Comparison of ENCODE assay signal across 19 cellular contexts in the genomic region with DNA sequence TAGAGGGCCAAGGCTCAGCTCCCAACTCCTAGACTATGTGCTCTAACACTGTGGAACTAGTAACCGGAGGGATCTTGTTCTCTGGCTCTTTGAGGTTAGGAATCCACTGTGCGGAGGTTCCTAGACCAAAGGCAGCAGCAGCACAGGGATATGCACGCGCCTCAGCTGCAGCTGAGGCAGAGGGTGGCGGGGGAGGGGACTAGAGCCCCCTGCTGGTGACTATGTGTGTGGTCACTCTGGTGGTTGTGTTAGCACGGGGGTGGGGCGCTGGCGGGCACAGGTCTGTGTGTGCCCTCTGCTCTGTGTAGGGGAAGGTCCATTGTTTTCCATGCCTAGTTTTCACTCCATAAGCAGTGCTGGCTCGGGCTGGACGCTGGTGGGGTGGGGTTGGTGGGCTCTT.
DNase-seq lines count a peak whose midpoint lies in the region; ATAC-seq, FAIRE-seq and TF ChIP-seq lines count a peak whose summit lies in the region.
"Had no signal": no experiment of that assay in that cellular context is flagged by ENCODE, and none has a peak within 500 bp of the region (broad histone marks: within the 10 kb centered on the region; RNA-seq: fewer than 3 reads in every experiment).

No MANE protein-coding gene starts in this region.

- no peaks in the 10 kb centered on the region for H3K9me3 ChIP-seq in GM12878 (replicated peaks; ENCODE audit: control insufficient read depth, insufficient read depth, low read length)
- H3K9me3 ChIP-seq in neural progenitor cell (ENCODE audit: low read depth): no peaks in the 10 kb centered on the region
- H3K9me3 ChIP-seq: gastrocnemius medialis had no signal

- H2AFZ ChIP-seq in GM12878 (ENCODE audit: control insufficient read depth, low read depth, low read length): no peak overlapping the region
- H2AFZ ChIP-seq in neural progenitor cell (replicated peaks): peak overlapping the region; percentile 2

- ATAC-seq in GM12878 (peak; percentile 94), HG02759 (IDR thresholded peaks at IDR 0.05; ENCODE audit: unreplicated experiment) (no peak), GM19395 (IDR thresholded peaks at IDR 0.05; ENCODE audit: unreplicated experiment) (no peak)
- ATAC-seq: activated T-helper 17 cell treated with anti-CD3 and anti-CD28 coated beads, Interleukin-2, amount 50 U/mL, for 72 hours; gastrocnemius medialis; sciatic nerve had no signal

- H3K9me3 Mint-ChIP-seq in neural progenitor cell: no peaks in the 10 kb centered on the region

- H3K4me1 ChIP-seq in GM12878 (ENCODE audit: control insufficient read depth, insufficient read depth, low read length) (no peaks in the 10 kb centered on the region), neural progenitor cell (no peaks in the 10 kb centered on the region)
- H3K4me1 ChIP-seq: BLaER1 treated with 17β-estradiol and CSF1 and Interleukin-3, amounts not matched to agents 10 nM and 100 nM; gastrocnemius medialis; tibial nerve had no signal

- no peak overlapping the region for H3K27ac Mint-ChIP-seq in neural progenitor cell
- H3K27ac Mint-ChIP-seq: activated CD4-positive, alpha-beta memory T cell treated with anti-CD3 and anti-CD28 coated beads for 36 hours; activated T-helper 17 cell treated with anti-CD3 and anti-CD28 coated beads, Interleukin-2, amount 50 U/mL, for 72 hours had no signal

- H3F3A ChIP-seq in neural progenitor cell (ENCODE audit: low read depth): no peaks in the 10 kb centered on the region

- no peak for TF ChIP-seq RAD21 in GM12878 (IDR thresholded peaks at IDR 0.05; ENCODE audit: insufficient read depth, low read depth, low read length)

- no peaks in the 10 kb centered on the region for H3K36me3 Mint-ChIP-seq in neural progenitor cell
- H3K36me3 Mint-ChIP-seq: activated CD4-positive, alpha-beta memory T cell treated with anti-CD3 and anti-CD28 coated beads for 36 hours had no signal

- H3K79me2 ChIP-seq in GM12878 (ENCODE audit: control insufficient read depth, insufficient read depth, low read length): no peaks in the 10 kb centered on the region
- H3K79me2 ChIP-seq in neural progenitor cell (ENCODE audit: low read depth): no peaks in the 10 kb centered on the region

- CTCF ChIA-PET in GM12878 (lab: Yijun Ruan, JAX): interaction anchor here (1.1 to 1.4 kb wide), 2 partner anchors 99 to 172 kb away, joined by 3 read pairs; no protein-coding TSS in a partner anchor

- TF ChIP-seq CTCF in GM13977 (IDR thresholded peaks at IDR 0.05; ENCODE audit: extremely low read depth, insufficient read depth, missing control alignments) (peak; percentile 40), LNCAP (IDR thresholded peaks at IDR 0.05) (peak; percentile 33; the same call in 1 of the 2 replicates), GM12878 (IDR thresholded peaks at IDR 0.05 in 2 of 3, conservative IDR thresholded peaks at IDR 0.05 in 1 of 3; ENCODE audit: control insufficient read depth in 2 of 3, extremely low read depth in 1 of 3, insufficient read depth in 1 of 3, low read depth in 3 of 3, low read length in 3 of 3) (peak in 2 of 3 experiments; percentile 7 to 38; a peak in 2 of 6 replicates), neural progenitor cell (IDR thresholded peaks at IDR 0.05) (peak; percentile 53)

- H3K9ac ChIP-seq in GM12878 (ENCODE audit: control insufficient read depth, insufficient read depth, low read length) (no peak overlapping the region), neural progenitor cell (no peak overlapping the region)
- H3K9ac ChIP-seq: BLaER1 treated with 17β-estradiol and CSF1 and Interleukin-3, amounts not matched to agents 10 nM and 100 nM had no signal

- H3K27me3 Mint-ChIP-seq in neural progenitor cell (ENCODE audit: insufficient read depth, low read depth): no peaks in the 10 kb centered on the region
- H3K27me3 Mint-ChIP-seq: activated CD4-positive, alpha-beta memory T cell treated with anti-CD3 and anti-CD28 coated beads for 36 hours; activated T-helper 17 cell treated with anti-CD3 and anti-CD28 coated beads, Interleukin-2, amount 50 U/mL, for 72 hours had no signal

- H3K36me3 ChIP-seq in GM12878 (ENCODE audit: control insufficient read depth in 2 of 2, insufficient read depth in 2 of 2, low read length in 1 of 2) (no peaks in the 10 kb centered on the region), neural progenitor cell (no peaks in the 10 kb centered on the region)
- H3K36me3 ChIP-seq: BLaER1 treated with 17β-estradiol and CSF1 and Interleukin-3, amounts not matched to agents 10 nM and 100 nM; gastrocnemius medialis; tibial nerve had no signal

- RAD21 ChIA-PET in GM12878 (lab: Charles Lee; ENCODE audit: unreplicated experiment): interaction anchor here (0.6 to 2.1 kb wide), 2 partner anchors 159 to 701 kb away, joined by 3 to 8 read pairs; no protein-coding TSS in a partner anchor

- no peak overlapping the region for H3K4me3 Mint-ChIP-seq in neural progenitor cell
- H3K4me3 Mint-ChIP-seq: activated CD4-positive, alpha-beta memory T cell treated with anti-CD3 and anti-CD28 coated beads for 36 hours; activated T-helper 17 cell treated with anti-CD3 and anti-CD28 coated beads, Interleukin-2, amount 50 U/mL, for 72 hours had no signal

- TF ChIP-seq EP300 in GM12878 (IDR thresholded peaks at IDR 0.05; ENCODE audit: borderline replicate concordance in 1 of 2, control insufficient read depth in 1 of 2, low read depth in 2 of 2, low read length in 2 of 2): no peak

- SMC1A ChIA-PET in GM12878 (lab: Charles Lee; ENCODE audit: uncharacterized antibody, unreplicated experiment): interaction anchor here (0.7 to 1.3 kb wide), 3 partner anchors 10 to 104 kb away, joined by 3 to 4 read pairs (median 3); no protein-coding TSS in a partner anchor

- intact Hi-C loops in GM12878 (cut with micrococcal nuclease; ENCODE audit: unreplicated experiment): loop anchor here (5.0 kb wide), 1 partner anchor 266 kb away; no protein-coding TSS in a partner anchor

- POLR2A ChIA-PET in GM12878 (lab: Charles Lee): no interaction called here

- no peaks in the 10 kb centered on the region for H3K4me1 Mint-ChIP-seq in neural progenitor cell
- H3K4me1 Mint-ChIP-seq: activated T-helper 17 cell treated with anti-CD3 and anti-CD28 coated beads, Interleukin-2, amount 50 U/mL, for 72 hours had no signal

- no peak for FAIRE-seq in GM12878 (lab: Jason Lieb, UNC)

- H4K20me1 ChIP-seq in GM12878 (ENCODE audit: control insufficient read depth, insufficient read depth) (no peaks in the 10 kb centered on the region), neural progenitor cell (ENCODE audit: low read depth) (no peaks in the 10 kb centered on the region)
- H4K20me1 ChIP-seq: BLaER1 treated with 17β-estradiol and CSF1 and Interleukin-3, amounts not matched to agents 10 nM and 100 nM had no signal

- H3K4me3 ChIP-seq in GM12878: no peak overlapping the region
- no peak overlapping the region for H3K4me3 ChIP-seq in neural progenitor cell
- H3K4me3 ChIP-seq: BLaER1 treated with 17β-estradiol and CSF1 and Interleukin-3, amounts not matched to agents 10 nM and 100 nM; gastrocnemius medialis; tibial nerve had no signal

- WGBS in GM12878 (ENCODE audit: insufficient coverage, insufficient replicate concordance, low lambda C conversion rate, missing lambda C conversion rate): 22% methylated on average over 10 of the region's 10 CpGs

- TF ChIP-seq POLR2A in GM12878 (IDR thresholded peaks at IDR 0.05; ENCODE audit: low read depth, low read length): no peak

- no peak overlapping the region for H3K27ac ChIP-seq in GM12878 (ENCODE audit: control insufficient read depth, insufficient read depth)
- H3K27ac ChIP-seq in neural progenitor cell: no peak overlapping the region
- H3K27ac ChIP-seq: BLaER1 treated with 17β-estradiol and CSF1 and Interleukin-3, amounts not matched to agents 10 nM and 100 nM; gastrocnemius medialis; tibial nerve had no signal

- DNase-seq in GM13977 (ENCODE audit: low spot score) (peak; percentile 7), GM12878 (ENCODE audit: low read depth, low spot score) (no peak), neural progenitor cell (ENCODE audit: low spot score) (peak; percentile 49), SIG-M5 (lab: John Stamatoyannopoulos, UW) (no peak), NCI-H1930 (lab: John Stamatoyannopoulos, UW) (no peak)
- DNase-seq: activated CD4-positive, alpha-beta memory T cell treated with anti-CD3 and anti-CD28 coated beads for 36 hours; DMS79; gastrocnemius medialis; mesenchymal stem cell; NCI-H1694 treated with DMSO at 0.1 percent for 48 hours; stimulated activated CD4-positive, alpha-beta T cell treated with anti-CD3 and anti-CD28 coated beads, Interleukin-2, amount 100 ng/mL, for 48 hours; stimulated activated CD8-positive, alpha-beta memory T cell treated with anti-CD3 and anti-CD28 coated beads, Interleukin-4, amount 100 ng/mL, for 48 hours had no signal

- no peaks in the 10 kb centered on the region for H3K27me3 ChIP-seq in GM12878 (replicated peaks in 1 of 2; ENCODE audit: control insufficient read depth in 2 of 2, insufficient read depth in 2 of 2, low read length in 1 of 2)
- no peaks in the 10 kb centered on the region for H3K27me3 ChIP-seq in neural progenitor cell
- H3K27me3 ChIP-seq: BLaER1 treated with 17β-estradiol and CSF1 and Interleukin-3, amounts not matched to agents 10 nM and 100 nM; gastrocnemius medialis; tibial nerve had no signal

- H3K4me2 ChIP-seq in GM12878 (ENCODE audit: control insufficient read depth, insufficient read depth) (no peak overlapping the region), neural progenitor cell (no peak overlapping the region)
- H3K4me2 ChIP-seq: BLaER1 treated with 17β-estradiol and CSF1 and Interleukin-3, amounts not matched to agents 10 nM and 100 nM had no signal

- in situ Hi-C loops in GM13977 (cut with MboI; ENCODE audit: low pct_unique_long_range_greater_than_20kb, low sequenced_read_pairs, unreplicated experiment): no loop called here
- in situ Hi-C loops in GM12878 (cut with MboI): no loop called here

- BruUV-seq in GM12878 (replicated peaks; lab: Mats Ljungman, UMichigan): no TSS peak

TF ChIP-seq in GM12878, 131 proteins besides CTCF, POLR2A, EP300 and RAD21 (continues in another document):
- TF ChIP-seq WRNIP1 (IDR thresholded peaks at IDR 0.05; ENCODE audit: borderline replicate concordance, low read depth, low read length) (no peak), KLF5 (IDR thresholded peaks at IDR 0.05; ENCODE audit: partially characterized antibody) (no peak), ZBED1 (IDR thresholded peaks at IDR 0.05; ENCODE audit: borderline replicate concordance) (no peak)

Comparison
In these comparisons a context has a peak if more than half of its experiments do, and no peak if none do; other contexts are left out.
1. DNase-seq: peak in GM13977 (single experiment) and neural progenitor cell (single experiment); none in GM12878 (single experiment), SIG-M5 (single experiment) and NCI-H1930 (0 of 2).
2. Peak in every context shown above with its lines, with median percentiles within 50 percentile points of each other: CTCF ChIP-seq.